9 cellular contexts compared by ENCODE assay signal in the genomic region with DNA sequence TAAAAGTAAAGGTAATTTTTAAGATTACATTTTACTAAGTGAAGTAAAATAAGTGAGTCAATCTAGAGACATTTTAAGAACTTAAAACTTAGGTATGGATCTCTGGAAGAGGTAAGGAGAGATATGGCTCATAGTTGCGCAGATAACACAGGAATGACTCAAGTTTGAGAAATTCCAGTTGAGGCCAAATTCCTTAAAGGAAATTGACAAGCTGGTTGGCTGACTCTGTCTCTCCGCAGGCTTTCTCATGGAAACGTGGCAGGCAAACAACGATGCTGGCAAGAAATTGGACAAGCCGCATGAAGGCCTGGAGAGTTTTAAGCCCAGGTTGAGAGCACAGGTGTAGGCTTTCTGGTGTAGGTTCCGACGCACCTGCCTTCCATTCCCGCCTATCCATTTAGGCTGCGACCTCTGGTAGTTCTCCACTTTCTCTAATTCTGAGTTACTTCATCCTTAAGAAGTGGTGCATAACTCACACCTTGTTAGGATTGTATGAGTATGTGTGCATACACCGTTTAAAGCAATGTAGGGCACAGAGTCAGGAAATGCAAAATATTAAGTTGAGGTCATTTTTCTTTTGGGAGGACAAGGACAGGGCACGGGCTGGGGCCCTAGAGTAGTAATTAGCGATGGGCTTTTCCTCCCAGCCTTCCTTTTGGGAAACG. TPM values are rescaled to one million over a fixed set of nuclear protein-coding genes. Genes with fewer than 3 reads are reported as not detected.
DNase-seq lines count a peak whose midpoint lies in the region; ATAC-seq and TF ChIP-seq lines count a peak whose summit lies in the region.
"Had no signal": no experiment of that assay in that cellular context is flagged by ENCODE, and none has a peak within 500 bp of the region (broad histone marks: within the 10 kb centered on the region; RNA-seq: fewer than 3 reads in every experiment).

No MANE protein-coding gene starts in this region.

- ATAC-seq in GM19351 (IDR thresholded peaks at IDR 0.05; ENCODE audit: unreplicated experiment) (peak; percentile 22), SK-N-SH treated with all-trans-retinoic acid at 6 μM for 48 hours (peak; percentile 89)

- DNase-seq in foreskin fibroblast, result no peak
- DNase-seq in progenitor cell of endocrine pancreas (ENCODE audit: low spot score, unreplicated experiment), result no peak
- DNase-seq in NCI-H526 (lab: John Stamatoyannopoulos, UW), result no peak
- DNase-seq in retina, result no peak
- DNase-seq in DMS79 treated with DMSO at 0.1 percent for 48 hours (lab: John Stamatoyannopoulos, UW), result no peak
- no peak for DNase-seq in HuH-7 (ENCODE audit: low spot score)

- no peak overlapping the region for H3K27ac Mint-ChIP-seq in progenitor cell of endocrine pancreas

- no peaks in the 10 kb centered on the region for H3K36me3 Mint-ChIP-seq in progenitor cell of endocrine pancreas (ENCODE audit: insufficient read depth)

- peak overlapping the region; percentile 42 to 44 for H3K4me3 ChIP-seq in foreskin fibroblast (ENCODE audit: low read depth in 1 of 2, low read length in 2 of 2)

- peaks cover 32% of the 10 kb centered on the region for H3K27me3 Mint-ChIP-seq in progenitor cell of endocrine pancreas

- no peaks in the 10 kb centered on the region for H3K4me1 Mint-ChIP-seq in progenitor cell of endocrine pancreas (ENCODE audit: low read depth)

- H3K9me3 Mint-ChIP-seq in progenitor cell of endocrine pancreas (ENCODE audit: low read depth), result no peaks in the 10 kb centered on the region

- no peak for TF ChIP-seq CTCF in foreskin fibroblast (IDR thresholded peaks at IDR 0.05; ENCODE audit: low read depth, low read length)
- no peak for TF ChIP-seq CTCF in progenitor cell of endocrine pancreas (IDR thresholded peaks at IDR 0.05; ENCODE audit: unreplicated experiment)

- H3K4me3 Mint-ChIP-seq in progenitor cell of endocrine pancreas (ENCODE audit: low read depth), result peak overlapping the region; percentile 59

TF ChIP-seq in SK-N-SH treated with all-trans-retinoic acid at 6 μM for 48 hours, 23 proteins besides CTCF, POLR2A, EP300 and RAD21:
- TF ChIP-seq CSDC2 (CRISPR knock-in tag; IDR thresholded peaks at IDR 0.05) (peak; percentile 65), CREB5 (CRISPR knock-in tag; IDR thresholded peaks at IDR 0.05; ENCODE audit: low read depth) (no peak), ISL1 (CRISPR knock-in tag; IDR thresholded peaks at IDR 0.05) (peak; percentile 74)

RNA-seq across cellular contexts. Expression of gene DAW1, which starts 0.6 kb away (rescaled TPM):
- total RNA-seq in progenitor cell of endocrine pancreas, result 0.42 TPM in 1 of 2 replicates, not detected in the other
- total RNA-seq: T-helper 1 cell treated with Interleukin-12 subunit alpha and Interleukin-12 subunit beta and Interleukin-4 antibody, amounts not matched to agents 30 ng/mL and 1 ng/mL, for 36 hours had no signal

RNA-seq across cellular contexts. Expression of gene CCL20, which starts 57.2 kb away (rescaled TPM):
- not detected in 2 replicates for total RNA-seq in progenitor cell of endocrine pancreas
